ENCODE assay signal across 2 cellular contexts in genomic region chr6:22349528-22349927, GRCh38.
TF ChIP-seq lines count a peak whose summit lies in the region.

No MANE protein-coding gene starts in this region.

TF ChIP-seq in IMR-90, 13 proteins besides CTCF, POLR2A, EP300 and RAD21:
- TF ChIP-seq CEBPB (IDR thresholded peaks at IDR 0.05; ENCODE audit: low read depth, low read length) (peak; percentile 50; the same call in 1 of the 2 replicates), SMC3 (IDR thresholded peaks at IDR 0.05; ENCODE audit: low read depth, low read length) (no peak)

TF ChIP-seq in K562, 482 proteins besides CTCF, POLR2A, EP300 and RAD21:
- no peak for TF ChIP-seq ZNF197 (CRISPR knock-in tag; IDR thresholded peaks at IDR 0.05; ENCODE audit: low read depth)
- no peak for TF ChIP-seq ZBTB26 (CRISPR knock-in tag; IDR thresholded peaks at IDR 0.05)
- no peak for TF ChIP-seq ADNP (tag; IDR thresholded peaks at IDR 0.05)
- no peak for TF ChIP-seq RHOXF2B (CRISPR knock-in tag; conservative IDR thresholded peaks at IDR 0.05)
- TF ChIP-seq RNF2 (IDR thresholded peaks at IDR 0.05), result no peak
- TF ChIP-seq ZHX1 (conservative IDR thresholded peaks at IDR 0.05; ENCODE audit: low read length), result no peak
- TF ChIP-seq ZSCAN32 (CRISPR knock-in tag; IDR thresholded peaks at IDR 0.05), result no peak
- TF ChIP-seq E2F3 (CRISPR knock-in tag; IDR thresholded peaks at IDR 0.05), result no peak
- TF ChIP-seq CCNT2 (IDR thresholded peaks at IDR 0.05; ENCODE audit: borderline replicate concordance, extremely low read depth, insufficient read length, low read depth, low read length), result no peak
- TF ChIP-seq CEBPB (tag; IDR thresholded peaks at IDR 0.05), result peak; percentile 29; the same call in 1 of the 2 replicates
- no peak for TF ChIP-seq CEBPG (CRISPR knock-in tag; IDR thresholded peaks at IDR 0.05)
- peak in 1 of 2 experiments; percentile 31; a peak in 1 of 4 replicates for TF ChIP-seq CEBPG (tag; conservative IDR thresholded peaks at IDR 0.05 in 1 of 2, IDR thresholded peaks at IDR 0.05 in 1 of 2)
- TF ChIP-seq POLR2H (tag; IDR thresholded peaks at IDR 0.05; ENCODE audit: low read depth), result 0 out of 2 replicates have a peak, but pooled peaks have one; percentile 42
- TF ChIP-seq CREB3 (tag; conservative IDR thresholded peaks at IDR 0.05; ENCODE audit: low read depth), result no peak
- TF ChIP-seq MBD1 (CRISPR knock-in tag; IDR thresholded peaks at IDR 0.05), result no peak
